In genomic region chr16:970379-970765, GRCh38 we compare ENCODE assay signal across 2 cellular contexts.
TF ChIP-seq lines count a peak whose summit lies in the region.

No MANE protein-coding gene starts in this region.

TF ChIP-seq in GM12878, 131 proteins besides CTCF, POLR2A, EP300 and RAD21 (continued from another document):
- TF ChIP-seq SKIL (IDR thresholded peaks at IDR 0.05; ENCODE audit: low read depth, poor library complexity, severe bottlenecking) (no peak), E2F4 (IDR thresholded peaks at IDR 0.05; ENCODE audit: low read depth, low read length) (no peak), YBX1 (IDR thresholded peaks at IDR 0.05) (no peak), TCF12 (IDR thresholded peaks at IDR 0.05; ENCODE audit: low read depth, low read length) (no peak)

TF ChIP-seq in HepG2, 621 proteins besides CTCF, POLR2A, EP300 and RAD21 (continued from another document and continues in another):
- TF ChIP-seq ZNF318 (CRISPR knock-in tag; IDR thresholded peaks at IDR 0.05) (no peak), YY1 (IDR thresholded peaks at IDR 0.05; ENCODE audit: insufficient read depth, insufficient replicate concordance, low read depth, low read length) (no peak), HINFP (CRISPR knock-in tag; IDR thresholded peaks at IDR 0.05; ENCODE audit: low read depth) (no peak), TRAFD1 (CRISPR knock-in tag; IDR thresholded peaks at IDR 0.05; ENCODE audit: borderline replicate concordance) (no peak), ZNF709 (CRISPR knock-in tag; IDR thresholded peaks at IDR 0.05) (0 out of 2 replicates have a peak, but pooled peaks have one; percentile 15), CEBPG (CRISPR knock-in tag; IDR thresholded peaks at IDR 0.05) (no peak), ZNF136 (CRISPR knock-in tag; IDR thresholded peaks at IDR 0.05; ENCODE audit: low read depth) (no peak), ZNF75D (CRISPR knock-in tag; IDR thresholded peaks at IDR 0.05; ENCODE audit: borderline replicate concordance) (no peak), NFYB (CRISPR knock-in tag; IDR thresholded peaks at IDR 0.05) (no peak), KDM5A (IDR thresholded peaks at IDR 0.05; ENCODE audit: borderline replicate concordance, low read length) (peak; percentile 27; the same call in 1 of the 2 replicates), RFX1 (IDR thresholded peaks at IDR 0.05) (no peak), ZBTB7A (CRISPR knock-in tag; IDR thresholded peaks at IDR 0.05) (peak; percentile 63; the same call in 1 of the 2 replicates), SP4 (CRISPR knock-in tag; IDR thresholded peaks at IDR 0.05) (no peak), ZNF350 (CRISPR knock-in tag; IDR thresholded peaks at IDR 0.05; ENCODE audit: borderline replicate concordance, low read depth) (no peak; the same call in 1 of the 2 replicates), ZNF354B (CRISPR knock-in tag; IDR thresholded peaks at IDR 0.05) (no peak), MTF2 (CRISPR knock-in tag; IDR thresholded peaks at IDR 0.05; ENCODE audit: borderline replicate concordance) (no peak), TCF12 (IDR thresholded peaks at IDR 0.05) (no peak), TCF12 (CRISPR knock-in tag; IDR thresholded peaks at IDR 0.05) (0 out of 2 replicates have a peak, but pooled peaks have one; percentile 25), ZGPAT (CRISPR knock-in tag; IDR thresholded peaks at IDR 0.05) (no peak), ATF7-NPFF (CRISPR knock-in tag; IDR thresholded peaks at IDR 0.05; ENCODE audit: low read depth) (no peak), TBX3 (IDR thresholded peaks at IDR 0.05; ENCODE audit: borderline replicate concordance) (no peak), ZKSCAN8 (CRISPR knock-in tag; IDR thresholded peaks at IDR 0.05; ENCODE audit: borderline replicate concordance) (no peak), ZHX1 (CRISPR knock-in tag; IDR thresholded peaks at IDR 0.05; ENCODE audit: low read depth) (no peak), SRSF9 (IDR thresholded peaks at IDR 0.05; ENCODE audit: borderline replicate concordance, insufficient read depth, low read depth, low read length, poor library complexity, severe bottlenecking) (no peak), GFI1 (CRISPR knock-in tag; IDR thresholded peaks at IDR 0.05; ENCODE audit: borderline replicate concordance) (no peak; the same call in 1 of the 2 replicates), TRIM24 (CRISPR knock-in tag; IDR thresholded peaks at IDR 0.05) (0 out of 2 replicates have a peak, but pooled peaks have one; percentile 35), TBX2 (CRISPR knock-in tag; IDR thresholded peaks at IDR 0.05; ENCODE audit: borderline replicate concordance) (no peak), ZNF274 (CRISPR knock-in tag; IDR thresholded peaks at IDR 0.05) (peak; percentile 24; the same call in 1 of the 2 replicates), NFIC (IDR thresholded peaks at IDR 0.05; ENCODE audit: low read length) (no peak)
